In genomic region chr16:29265255-29265853, GRCh38 we compare ENCODE assay signal across 8 cellular contexts.
DNase-seq lines count a peak whose midpoint lies in the region; ATAC-seq, FAIRE-seq and TF ChIP-seq lines count a peak whose summit lies in the region.
"Not testable (repeated sequence)": the region's sequence is repeated elsewhere in the genome, so short reads cannot be mapped to it uniquely, and the experiment has no call there.

No MANE protein-coding gene starts in this region.

- H3K9me1 ChIP-seq in endothelial cell of umbilical vein (replicated peaks; ENCODE audit: control insufficient read depth, extremely low read depth, insufficient read depth, low read length), result not testable (repeated sequence)

- not testable (repeated sequence) for H3K27me3 ChIP-seq in endothelial cell of umbilical vein (ENCODE audit: control insufficient read depth in 2 of 2, insufficient read depth in 2 of 2, low read length in 2 of 2); parathyroid adenoma (ENCODE audit: control insufficient read depth, insufficient read depth, low read length); thoracic aorta (replicated peaks; ENCODE audit: insufficient read depth)

- not testable (repeated sequence) for H3K9me3 ChIP-seq in endothelial cell of umbilical vein (replicated peaks; ENCODE audit: control insufficient read depth, insufficient read depth, low read length); parathyroid adenoma (ENCODE audit: control insufficient read depth, low read length); thoracic aorta

- FAIRE-seq in endothelial cell of umbilical vein (lab: Jason Lieb, UNC), result peak; percentile 99
- peak; percentile 13 for FAIRE-seq in islet of Langerhans (lab: Jason Lieb, UNC)

- not testable (repeated sequence) for H3K79me2 ChIP-seq in endothelial cell of umbilical vein (ENCODE audit: control insufficient read depth, insufficient read depth, low read length); parathyroid adenoma

- H3K36me3 ChIP-seq in endothelial cell of umbilical vein (ENCODE audit: control insufficient read depth in 2 of 2, extremely low read depth in 1 of 2, insufficient read depth in 2 of 2, low read length in 2 of 2); parathyroid adenoma (ENCODE audit: control insufficient read depth, insufficient read depth, low read length); thoracic aorta: not testable (repeated sequence)

- H3K27me3 Mint-ChIP-seq in activated T-cell treated with anti-CD3 and anti-CD28 coated beads, Interleukin-2, amount 50 U/mL, for 72 hours (ENCODE audit: low read depth), result not testable (repeated sequence)

- not testable (repeated sequence) for H4K20me1 ChIP-seq in endothelial cell of umbilical vein (replicated peaks; ENCODE audit: control insufficient read depth, extremely low read depth, insufficient read depth, low read length)

- DNase-seq in DMS 273 treated with DMSO at 0.1 percent for 48 hours (lab: John Stamatoyannopoulos, UW), result peak; percentile 1
- peak; percentile 91 for DNase-seq in HT-29 (ENCODE audit: low spot score)
- DNase-seq in RKO (ENCODE audit: low spot score), result peak; percentile 89
- DNase-seq in activated T-cell treated with anti-CD3 and anti-CD28 coated beads, Interleukin-2, amount 50 U/mL, for 72 hours, result peak; percentile 42 to 61
- DNase-seq in endothelial cell of umbilical vein (ENCODE audit: low read depth, low spot score), result peak; percentile 98
- DNase-seq in thoracic aorta (ENCODE audit: low spot score), result peak; percentile 95

- H3K9ac ChIP-seq in endothelial cell of umbilical vein (replicated peaks; ENCODE audit: extremely low read depth, insufficient read depth, low read length); parathyroid adenoma: not testable (repeated sequence)

- H3K4me3 Mint-ChIP-seq in activated T-cell treated with anti-CD3 and anti-CD28 coated beads, Interleukin-2, amount 50 U/mL, for 72 hours, result not testable (repeated sequence)

- H3K4me2 ChIP-seq in endothelial cell of umbilical vein (ENCODE audit: insufficient read depth, low read length), result not testable (repeated sequence)
- peak overlapping the region; percentile 16 for H3K4me2 ChIP-seq in parathyroid adenoma (ENCODE audit: low read length)

- TF ChIP-seq POLR2A in endothelial cell of umbilical vein (IDR thresholded peaks at IDR 0.05; ENCODE audit: low read depth, low read length), result peak; percentile 22

- H3K36me3 Mint-ChIP-seq in activated T-cell treated with anti-CD3 and anti-CD28 coated beads, Interleukin-2, amount 50 U/mL, for 72 hours (ENCODE audit: insufficient read depth in 2 of 2), result not testable (repeated sequence)

- not testable (repeated sequence) for TF ChIP-seq CTCF in endothelial cell of umbilical vein (IDR thresholded peaks at IDR 0.05; ENCODE audit: extremely low read depth in 1 of 2, insufficient read depth in 1 of 2, low read depth in 1 of 2, low read length in 2 of 2); parathyroid adenoma (IDR thresholded peaks at IDR 0.05); thoracic aorta (IDR thresholded peaks at IDR 0.05)

- CTCF ChIA-PET in endothelial cell of umbilical vein (lab: Charles Lee), result not testable (repeated sequence)

- not testable (repeated sequence) for H2AFZ ChIP-seq in endothelial cell of umbilical vein (ENCODE audit: low read depth, low read length)
- peak overlapping the region; percentile 51 for H2AFZ ChIP-seq in parathyroid adenoma

- peak; percentile 95 to 97 for ATAC-seq in activated T-cell treated with anti-CD3 and anti-CD28 coated beads, Interleukin-2, amount 50 U/mL, for 72 hours (replicated peaks in 1 of 2)
- ATAC-seq in thoracic aorta (ENCODE audit: insufficient number of reproducible peaks, low FRiP score, low read depth), result peak; percentile 83

- H3K9me3 Mint-ChIP-seq in activated T-cell treated with anti-CD3 and anti-CD28 coated beads, Interleukin-2, amount 50 U/mL, for 72 hours, result not testable (repeated sequence)

- H3K4me1 ChIP-seq in endothelial cell of umbilical vein (ENCODE audit: control insufficient read depth, extremely low read depth, insufficient read depth, low read length) (peaks cover 51% of the 10 kb centered on the region), parathyroid adenoma (peaks cover 32% of the 10 kb centered on the region), thoracic aorta (ENCODE audit: control insufficient read depth in 1 of 2, low read depth in 2 of 2) (peaks cover 29 to 50% of the 10 kb centered on the region in 2 donors)

- dilution Hi-C loops in endothelial cell of umbilical vein (cut with MboI; ENCODE audit: extremely low pct_ligation_motif_present, low sequenced_read_pairs), result not testable (repeated sequence)

- H3K27ac ChIP-seq in endothelial cell of umbilical vein (ENCODE audit: insufficient read depth, low read depth, low read length) (peak overlapping the region; percentile 82), parathyroid adenoma (peak overlapping the region; percentile 66), thoracic aorta (peak overlapping the region; percentile 68 to 86)

- H3K27ac Mint-ChIP-seq in activated T-cell treated with anti-CD3 and anti-CD28 coated beads, Interleukin-2, amount 50 U/mL, for 72 hours, result not testable (repeated sequence)

- not testable (repeated sequence) for BruUV-seq in endothelial cell of umbilical vein (replicated peaks; lab: Mats Ljungman, UMichigan)

- H3K4me3 ChIP-seq in endothelial cell of umbilical vein (replicated peaks in 1 of 3; ENCODE audit: insufficient read depth in 1 of 3, low read depth in 1 of 3, low read length in 3 of 3), result peak overlapping the region in 1 of 3 experiments; percentile 39
- H3K4me3 ChIP-seq in parathyroid adenoma (ENCODE audit: low read depth, low read length), result peak overlapping the region; percentile 27
- peak overlapping the region; percentile 16 for H3K4me3 ChIP-seq in thoracic aorta

- H3K4me1 Mint-ChIP-seq in activated T-cell treated with anti-CD3 and anti-CD28 coated beads, Interleukin-2, amount 50 U/mL, for 72 hours (ENCODE audit: low read depth), result not testable (repeated sequence)

- POLR2A ChIA-PET in endothelial cell of umbilical vein (lab: Charles Lee), result not testable (repeated sequence)

- intact Hi-C loops in endothelial cell of umbilical vein (cut with micrococcal nuclease), result not testable (repeated sequence)

TF ChIP-seq in endothelial cell of umbilical vein, 7 proteins besides CTCF, POLR2A, EP300 and RAD21:
- TF ChIP-seq POLR2AphosphoS5 (IDR thresholded peaks at IDR 0.05; ENCODE audit: insufficient read depth, low read depth, low read length) (peak; percentile 68), JUN (IDR thresholded peaks at IDR 0.05; ENCODE audit: borderline replicate concordance, insufficient read depth, insufficient read length, low read depth) (peak; percentile 45), FOS (IDR thresholded peaks at IDR 0.05; ENCODE audit: borderline replicate concordance, insufficient read depth, low read length) (peak; percentile 59)

Comparison
In these comparisons a context has a peak if more than half of its experiments do, and no peak if none do; other contexts are left out.
1. DNase-seq: peak in every context shown above with its lines; median percentile 98 in endothelial cell of umbilical vein; 95 in thoracic aorta; 91 in HT-29; 89 in RKO; 52 in activated T-cell treated with anti-CD3 and anti-CD28 coated beads, Interleukin-2, amount 50 U/mL, for 72 hours; 1 in DMS 273 treated with DMSO at 0.1 percent for 48 hours.